In genomic region chr17:49217651-49218413, GRCh38 we compare ENCODE assay signal across 1 cellular context.
TF ChIP-seq lines count a peak whose summit lies in the region.

No MANE protein-coding gene starts in this region.

TF ChIP-seq in IMR-90, 13 proteins besides CTCF, POLR2A, EP300 and RAD21 (continued from another document):
- TF ChIP-seq USF2 (IDR thresholded peaks at IDR 0.05; ENCODE audit: low read depth, low read length) (no peak), MXI1 (IDR thresholded peaks at IDR 0.05; ENCODE audit: borderline replicate concordance, low read depth, low read length) (no peak)
